In the genomic region with DNA sequence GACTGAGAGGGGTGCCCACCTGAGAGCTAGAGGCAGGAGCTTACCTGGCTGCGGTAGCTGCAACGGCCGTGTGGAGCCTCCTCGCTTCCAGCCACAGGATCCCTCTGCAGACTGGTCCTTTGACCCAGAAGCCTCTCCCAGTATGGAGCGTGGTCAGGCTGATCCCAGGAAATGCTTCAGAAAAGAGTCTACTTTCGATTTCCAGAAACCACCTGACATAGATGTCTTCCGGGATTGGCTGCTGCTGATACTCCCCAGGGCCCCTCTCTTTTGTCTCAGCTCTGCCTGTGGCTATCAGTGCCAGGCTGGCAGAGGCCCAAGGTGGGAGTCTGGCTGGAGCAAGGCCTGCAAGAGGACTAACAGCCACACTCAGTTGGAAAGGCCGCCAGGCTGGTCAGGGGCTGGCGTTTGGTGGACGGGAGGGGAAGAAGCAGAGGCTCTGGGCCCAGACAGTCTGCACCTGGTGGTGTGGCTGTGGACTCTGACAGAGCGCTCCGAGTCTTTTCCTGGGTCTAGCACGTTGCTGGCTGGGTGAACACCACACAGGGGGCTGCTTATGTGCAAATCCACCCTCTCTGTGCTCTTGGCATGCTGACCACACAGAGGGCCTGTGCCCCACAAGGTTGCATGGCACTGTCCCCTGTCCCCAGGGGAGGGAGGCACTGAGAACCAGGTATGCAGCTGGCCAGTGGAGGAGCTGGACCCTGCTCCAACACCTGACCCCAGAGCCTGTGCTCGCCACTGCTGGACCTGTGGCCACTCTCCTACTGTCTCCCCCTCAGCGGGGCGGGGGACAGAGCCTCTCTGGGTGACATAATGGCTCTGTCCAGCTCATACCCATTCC, we compare ENCODE assay signal across 8 cellular contexts. TPM values are rescaled to one million over a fixed set of nuclear protein-coding genes. Genes with fewer than 3 reads are reported as not detected.
DNase-seq lines count a peak whose midpoint lies in the region; ATAC-seq and TF ChIP-seq lines count a peak whose summit lies in the region.

A gene with protein sequence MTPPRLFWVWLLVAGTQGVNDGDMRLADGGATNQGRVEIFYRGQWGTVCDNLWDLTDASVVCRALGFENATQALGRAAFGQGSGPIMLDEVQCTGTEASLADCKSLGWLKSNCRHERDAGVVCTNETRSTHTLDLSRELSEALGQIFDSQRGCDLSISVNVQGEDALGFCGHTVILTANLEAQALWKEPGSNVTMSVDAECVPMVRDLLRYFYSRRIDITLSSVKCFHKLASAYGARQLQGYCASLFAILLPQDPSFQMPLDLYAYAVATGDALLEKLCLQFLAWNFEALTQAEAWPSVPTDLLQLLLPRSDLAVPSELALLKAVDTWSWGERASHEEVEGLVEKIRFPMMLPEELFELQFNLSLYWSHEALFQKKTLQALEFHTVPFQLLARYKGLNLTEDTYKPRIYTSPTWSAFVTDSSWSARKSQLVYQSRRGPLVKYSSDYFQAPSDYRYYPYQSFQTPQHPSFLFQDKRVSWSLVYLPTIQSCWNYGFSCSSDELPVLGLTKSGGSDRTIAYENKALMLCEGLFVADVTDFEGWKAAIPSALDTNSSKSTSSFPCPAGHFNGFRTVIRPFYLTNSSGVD (minus strand): TSS at position 144 of the 844 bp plus-strand sequence. CDS start 2,732 bp downstream, outside the sequence.

- peak within 1 kb of the TSS; percentile 60 to 82 (median 74) for H3K4me3 Mint-ChIP-seq in brain

- no peaks in the 10 kb centered on the region for H3K27me3 Mint-ChIP-seq in brain

- DNase-seq in AG09319 (ENCODE audit: extremely low read depth, low read depth) (peak; percentile 29), HT1080 (ENCODE audit: low read depth) (peak; percentile 85), SHP77 (lab: John Stamatoyannopoulos, UW) (peak; percentile 97), hepatic stellate cell (ENCODE audit: low spot score) (peak; percentile 99), retina (peak; percentile 88)

- no peak for ATAC-seq in HG02885 (IDR thresholded peaks at IDR 0.05; ENCODE audit: poor library complexity, unreplicated experiment)
- ATAC-seq in GM21619 (IDR thresholded peaks at IDR 0.05; ENCODE audit: unreplicated experiment): no peak

- no peaks in the 10 kb centered on the region for H3K9me3 Mint-ChIP-seq in brain

- no peak for TF ChIP-seq CTCF in AG09319 (IDR thresholded peaks at IDR 0.05; ENCODE audit: low read depth, low read length)
- TF ChIP-seq CTCF in brain (conservative IDR thresholded peaks at IDR 0.05): no peak

- no peaks in the 10 kb centered on the region for H3K36me3 Mint-ChIP-seq in brain

- peak within 1 kb of the TSS; percentile 95 to 98 (median 95) for H3K27ac Mint-ChIP-seq in brain

- peaks cover 67% of the 10 kb centered on the region for H3K4me1 Mint-ChIP-seq in brain

RNA-seq across cellular contexts. Expression of the gene that starts here (rescaled TPM):
- total RNA-seq in HT1080 (2014; rRNA removed; shearing (Covaris generic)): 375 and 383 TPM in 2 replicates
- 219 and 224 TPM in 2 replicates for polyA plus RNA-seq in HT1080 (2015; cell fraction: cytosol; rRNA removed)
- polyA plus RNA-seq in HT1080 (2015; cell fraction: nucleus; rRNA removed): 730 and 904 TPM in 2 replicates
- 265 TPM for polyA plus RNA-seq in brain (ENCODE audit: insufficient read depth, low read depth, low replicate concordance)

Comparison
In these comparisons a context has a peak if more than half of its experiments do, and no peak if none do; other contexts are left out.
1. DNase-seq: peak in every context shown above with its lines; median percentile 99 in hepatic stellate cell; 97 in SHP77; 88 in retina; 85 in HT1080; 29 in AG09319.